19 cellular contexts compared by ENCODE assay signal in genomic region chr2:227043981-227044380, GRCh38.
"Had no signal": no experiment of that assay in that cellular context is flagged by ENCODE, and none has a peak within 500 bp of the region (broad histone marks: within the 10 kb centered on the region; RNA-seq: fewer than 3 reads in every experiment).

No MANE protein-coding gene starts in this region.

- ATAC-seq: foreskin keratinocyte, gastrocnemius medialis, heart right ventricle, left cardiac atrium, left lung, left ventricle myocardium superior, lower lobe of right lung, mucosa of descending colon had no signal

- H3K4me3 ChIP-seq: coronary artery, dorsolateral prefrontal cortex, esophagus muscularis mucosa, gastrocnemius medialis, heart right ventricle, left lung, lower lobe of right lung, mucosa of descending colon had no signal

- H3K36me3 ChIP-seq: esophagus muscularis mucosa, left lung had no signal

- DNase-seq: dermis blood vessel endothelial cell; effector CD4-positive, alpha-beta T cell; effector memory CD4-positive, alpha-beta T cell; foreskin keratinocyte; gastrocnemius medialis; glutamatergic neuron; head of caudate nucleus; heart right ventricle; hippocampal formation; left cardiac atrium; left lung; left ventricle myocardium superior; lower lobe of right lung; mesenchymal stem cell; mucosa of descending colon; naive B cell had no signal

- H3K27me3 ChIP-seq: dorsolateral prefrontal cortex, esophagus muscularis mucosa, foreskin keratinocyte, gastrocnemius medialis, heart right ventricle, left lung had no signal

- H3K9me3 ChIP-seq: esophagus muscularis mucosa, gastrocnemius medialis, left lung, lower lobe of right lung, mucosa of descending colon had no signal
